ENCODE assay signal across 15 cellular contexts in genomic region chr3:197956626-197956988, GRCh38. TPM values are rescaled to one million over a fixed set of nuclear protein-coding genes. Genes with fewer than 3 reads are reported as not detected.
DNase-seq lines count a peak whose midpoint lies in the region; ATAC-seq and TF ChIP-seq lines count a peak whose summit lies in the region.
"Had no signal": no experiment of that assay in that cellular context is flagged by ENCODE, and none has a peak within 500 bp of the region (broad histone marks: within the 10 kb centered on the region; RNA-seq: fewer than 3 reads in every experiment).

No MANE protein-coding gene starts in this region.

- TF ChIP-seq POLR2A in upper lobe of left lung (IDR thresholded peaks at IDR 0.05) (no peak), uterus (IDR thresholded peaks at IDR 0.05) (no peak)

- WGBS in hepatocyte (ENCODE audit: low lambda C conversion rate, missing lambda C conversion rate): 95% methylated on average over 2 of the region's 2 CpGs
- WGBS in upper lobe of left lung, 2 donors: 91 to 100% methylated on average over 2 of the region's 2 CpGs

- H3K9me3 ChIP-seq in RWPE2 (ENCODE audit: severe bottlenecking): no peaks in the 10 kb centered on the region
- no peaks in the 10 kb centered on the region for H3K9me3 ChIP-seq in hepatocyte (ENCODE audit: low read depth)
- H3K9me3 ChIP-seq in upper lobe of left lung: no peaks in the 10 kb centered on the region
- H3K9me3 ChIP-seq in uterus: no peaks in the 10 kb centered on the region

- H3K36me3 ChIP-seq in RWPE2 (ENCODE audit: low read depth): peaks cover 47% of the 10 kb centered on the region
- peaks cover 4% of the 10 kb centered on the region for H3K36me3 ChIP-seq in hepatocyte (replicated peaks; ENCODE audit: insufficient read depth, low read depth)
- peaks cover 30 to 56% (median 46%) of the 10 kb centered on the region in 4 donors for H3K36me3 ChIP-seq in upper lobe of left lung
- no peaks in the 10 kb centered on the region for H3K36me3 ChIP-seq in uterus

- H3K27me3 Mint-ChIP-seq in natural killer cell (ENCODE audit: low read depth in 2 of 2): no peaks in the 10 kb centered on the region
- no peaks in the 10 kb centered on the region for H3K27me3 Mint-ChIP-seq in natural killer cell treated with Interleukin-12 subunit alpha and Interleukin-12 subunit beta and Interleukin-15 and Interleukin-18, amount 100 ng/mL, for 72 hours
- H3K27me3 Mint-ChIP-seq: CD4-positive, CD25-positive, alpha-beta regulatory T cell had no signal

- DNase-seq in natural killer cell: no peak
- no peak for DNase-seq in natural killer cell treated with Interleukin-12 subunit alpha and Interleukin-12 subunit beta and Interleukin-15 and Interleukin-18, amount 100 ng/mL, for 72 hours (ENCODE audit: low spot score)
- DNase-seq in RWPE2 (ENCODE audit: low spot score): no peak
- no peak for DNase-seq in hepatocyte (ENCODE audit: low spot score)
- no peak for DNase-seq in upper lobe of left lung
- no peak for DNase-seq in effector CD4-positive, alpha-beta T cell
- no peak for DNase-seq in uterus
- DNase-seq in SKM-1 treated with dmso at 0.1 percent for 144 hours (lab: John Stamatoyannopoulos, UW; ENCODE audit: unreplicated experiment): no peak
- DNase-seq: activated CD4-positive, alpha-beta T cell treated with anti-CD3 and anti-CD28 coated beads for 1 hour; activated gamma-delta T cell; CD4-positive, CD25-positive, alpha-beta regulatory T cell; NCI-H2081 treated with DMSO at 0.1 percent for 48 hours; NK-92 treated with Interleukin-12 subunit alpha and Interleukin-12 subunit beta, amount 100 ng/mL, for 24 hours; stimulated activated CD4-positive, alpha-beta T cell treated with anti-CD3 and anti-CD28 coated beads, Interleukin-2, amount 100 ng/mL, for 48 hours; stimulated activated naive CD4-positive, alpha-beta T cell had no signal

- ATAC-seq in natural killer cell (no peak), RWPE2 (ENCODE audit: low read depth) (no peak), upper lobe of left lung (ENCODE audit: low FRiP score in 2 of 2) (no peak)
- ATAC-seq in natural killer cell treated with Interleukin-12 subunit alpha and Interleukin-12 subunit beta and Interleukin-15 and Interleukin-18, amount 100 ng/mL, for 72 hours: no peak

- peaks cover 45 to 57% of the 10 kb centered on the region in 2 donors for H3K4me1 Mint-ChIP-seq in natural killer cell
- peaks cover 61 to 64% of the 10 kb centered on the region in 2 donors for H3K4me1 Mint-ChIP-seq in natural killer cell treated with Interleukin-12 subunit alpha and Interleukin-12 subunit beta and Interleukin-15 and Interleukin-18, amount 100 ng/mL, for 72 hours (ENCODE audit: low read depth in 2 of 2)

- H3K4me3 ChIP-seq in RWPE2 (ENCODE audit: severe bottlenecking) (no peak overlapping the region), hepatocyte (no peak overlapping the region), upper lobe of left lung (no peak overlapping the region), uterus (no peak overlapping the region)

- intact Hi-C loops in natural killer cell (cut with micrococcal nuclease) (no loop called here), uterus (cut with DNase I; ENCODE audit: low total_unique reads) (no loop called here)

- no peak for TF ChIP-seq CTCF in natural killer cell (IDR thresholded peaks at IDR 0.05)
- no peak for TF ChIP-seq CTCF in RWPE2 (IDR thresholded peaks at IDR 0.05; ENCODE audit: poor library complexity, severe bottlenecking)
- no peak for TF ChIP-seq CTCF in hepatocyte (IDR thresholded peaks at IDR 0.05; ENCODE audit: poor library complexity)
- TF ChIP-seq CTCF in upper lobe of left lung (IDR thresholded peaks at IDR 0.05): no peak
- TF ChIP-seq CTCF in uterus (IDR thresholded peaks at IDR 0.05): no peak

- no peak overlapping the region for H3K4me2 ChIP-seq in hepatocyte

- H3K27me3 ChIP-seq in RWPE2 (ENCODE audit: insufficient read depth, poor library complexity, severe bottlenecking) (no peaks in the 10 kb centered on the region), hepatocyte (no peaks in the 10 kb centered on the region), upper lobe of left lung (no peaks in the 10 kb centered on the region), uterus (no peaks in the 10 kb centered on the region)

- TF ChIP-seq EP300 in upper lobe of left lung (IDR thresholded peaks at IDR 0.05): no peak

- peaks cover 38% of the 10 kb centered on the region for H4K20me1 ChIP-seq in hepatocyte (ENCODE audit: insufficient read depth, poor library complexity, severe bottlenecking)

- H3K9me3 Mint-ChIP-seq in natural killer cell: no peaks in the 10 kb centered on the region
- H3K9me3 Mint-ChIP-seq in natural killer cell treated with Interleukin-12 subunit alpha and Interleukin-12 subunit beta and Interleukin-15 and Interleukin-18, amount 100 ng/mL, for 72 hours: no peaks in the 10 kb centered on the region
- H3K9me3 Mint-ChIP-seq: CD4-positive, CD25-positive, alpha-beta regulatory T cell had no signal

- H3K79me2 ChIP-seq in hepatocyte: peaks cover 30% of the 10 kb centered on the region

- H3K4me1 ChIP-seq in RWPE2 (ENCODE audit: insufficient read depth, poor library complexity, severe bottlenecking) (peaks cover 31% of the 10 kb centered on the region), hepatocyte (ENCODE audit: insufficient read depth) (peaks cover 21% of the 10 kb centered on the region), upper lobe of left lung (peaks cover 55 to 69% (median 58%) of the 10 kb centered on the region in 4 donors), uterus (peaks cover 7 to 15% of the 10 kb centered on the region in 2 donors)

- H3K36me3 Mint-ChIP-seq in natural killer cell: peaks cover 15% of the 10 kb centered on the region
- peaks cover 35% of the 10 kb centered on the region for H3K36me3 Mint-ChIP-seq in natural killer cell treated with Interleukin-12 subunit alpha and Interleukin-12 subunit beta and Interleukin-15 and Interleukin-18, amount 100 ng/mL, for 72 hours

- H3K4me3 Mint-ChIP-seq in natural killer cell: no peak overlapping the region
- no peak overlapping the region for H3K4me3 Mint-ChIP-seq in natural killer cell treated with Interleukin-12 subunit alpha and Interleukin-12 subunit beta and Interleukin-15 and Interleukin-18, amount 100 ng/mL, for 72 hours

- H3K9me2 ChIP-seq in hepatocyte (replicated peaks; ENCODE audit: insufficient read depth): no peaks in the 10 kb centered on the region

- H3K27ac ChIP-seq in RWPE2 (ENCODE audit: poor library complexity, severe bottlenecking) (peak overlapping the region; percentile 64), hepatocyte (peak overlapping the region; percentile 72), upper lobe of left lung (peak overlapping the region; percentile 77 to 86 (median 80)), uterus (no peak overlapping the region)

- no peak overlapping the region for H2AFZ ChIP-seq in hepatocyte

- H3K27ac Mint-ChIP-seq in natural killer cell: peak overlapping the region; percentile 90 to 93
- H3K27ac Mint-ChIP-seq in natural killer cell treated with Interleukin-12 subunit alpha and Interleukin-12 subunit beta and Interleukin-15 and Interleukin-18, amount 100 ng/mL, for 72 hours: peak overlapping the region in 1 of 2 donors; percentile 91

RNA-seq across cellular contexts. Expression of gene LMLN, which starts 3.4 kb away (rescaled TPM):
- total RNA-seq in natural killer cell: 1 to 10 TPM; 2.3 to 4.5 (median 4.0) TPM
- total RNA-seq in natural killer cell treated with Interleukin-12 subunit alpha and Interleukin-12 subunit beta and Interleukin-15 and Interleukin-18, amount 100 ng/mL, for 72 hours: 1 to 10 TPM; 2.6 to 4.2 TPM
- total RNA-seq in hepatocyte: 2.6 and 4.5 TPM in 2 replicates
- polyA plus RNA-seq in hepatocyte: 1.4 and 4.3 TPM in 2 replicates
- 10 to 100 TPM in 1 of 6 donors, 1 to 10 TPM in 5; 4.2 to 11.3 (median 9.0) TPM for total RNA-seq in upper lobe of left lung
- total RNA-seq in uterus: 10 to 100 TPM in 1 of 4 donors, 1 to 10 TPM in 2, under 1 TPM in 1; 0.77 to 11.3 (median 6.8) TPM

RNA-seq across cellular contexts. Expression of gene RPL35A, which starts 6.6 kb away (rescaled TPM):
- total RNA-seq in natural killer cell (100 to 1,000 TPM; 693 to 869 (median 848) TPM), hepatocyte (743 and 1,122 TPM in 2 replicates), upper lobe of left lung (100 to 1,000 TPM in 5 of 6 donors, 10 to 100 TPM in 1; 80.7 to 771 (median 420) TPM), uterus (1,000 to 10,000 TPM in 3 of 4 donors, 100 to 1,000 TPM in 1; 632 to 3,558 (median 1,624) TPM)
- 100 to 1,000 TPM; 683 to 726 TPM for total RNA-seq in natural killer cell treated with Interleukin-12 subunit alpha and Interleukin-12 subunit beta and Interleukin-15 and Interleukin-18, amount 100 ng/mL, for 72 hours
- 693 and 715 TPM in 2 replicates for polyA plus RNA-seq in hepatocyte

Comparison
In these comparisons a context has a peak if more than half of its experiments do, and no peak if none do; other contexts are left out.
1. H3K27ac ChIP-seq: peak in RWPE2 (single experiment), hepatocyte (single experiment) and upper lobe of left lung (4 of 4); none in uterus (0 of 2).